In the genomic region with DNA sequence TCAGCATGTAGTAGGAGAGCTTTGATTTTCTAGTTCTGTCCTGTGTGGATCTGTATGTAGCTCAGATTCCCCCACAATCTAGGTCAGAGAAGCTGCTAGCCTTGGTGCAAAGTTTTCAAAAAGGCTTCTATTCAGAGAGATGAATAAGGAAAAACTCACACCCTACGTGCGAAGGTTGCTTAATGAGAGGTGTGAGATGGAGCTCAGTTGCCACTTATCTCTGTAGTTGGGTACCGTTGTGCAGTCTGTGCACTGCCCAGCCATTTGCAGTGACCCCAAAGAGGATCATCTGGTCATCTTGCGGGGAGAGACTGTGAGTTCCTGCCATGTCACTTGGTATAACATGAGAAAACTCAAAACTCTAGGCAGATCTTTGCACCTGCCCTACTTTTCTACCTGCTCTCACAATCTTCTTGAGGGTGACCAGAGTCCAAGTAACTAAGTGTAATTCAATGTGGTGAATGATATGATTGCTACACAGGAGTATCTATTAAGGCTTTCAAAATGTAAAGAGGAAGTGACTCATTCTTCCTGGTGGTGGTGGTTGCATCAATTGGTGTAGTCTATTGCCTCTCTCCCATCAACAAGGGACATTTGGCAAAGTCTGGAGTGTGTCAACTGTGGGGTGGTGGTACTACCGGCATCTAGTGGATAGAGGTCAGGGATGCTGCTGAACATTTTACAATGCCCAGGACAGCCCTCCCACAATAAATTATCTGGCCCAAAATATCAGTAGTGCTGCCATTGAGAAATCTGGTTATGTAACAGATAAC, we compare ENCODE assay signal across 9 cellular contexts.
DNase-seq lines count a peak whose midpoint lies in the region; ATAC-seq and TF ChIP-seq lines count a peak whose summit lies in the region.
"Had no signal": no experiment of that assay in that cellular context is flagged by ENCODE, and none has a peak within 500 bp of the region (broad histone marks: within the 10 kb centered on the region; RNA-seq: fewer than 3 reads in every experiment).

No MANE protein-coding gene starts in this region.

- no peaks in the 10 kb centered on the region for H3K27me3 Mint-ChIP-seq in stimulated activated naive CD8-positive, alpha-beta T cell treated with anti-CD3 and anti-CD28 coated beads, Interleukin-15, amount 100 ng/mL, for 72 hours

- peak overlapping the region; percentile 44 to 87 for H3K27ac Mint-ChIP-seq in stimulated activated naive CD8-positive, alpha-beta T cell treated with anti-CD3 and anti-CD28 coated beads, Interleukin-15, amount 100 ng/mL, for 72 hours
- H3K27ac Mint-ChIP-seq: B cell had no signal

- peak; percentile 7 for DNase-seq in NCI-H510A treated with DMSO at 0.1 percent for 48 hours (lab: John Stamatoyannopoulos, UW)
- DNase-seq in NCI-H510A (lab: John Stamatoyannopoulos, UW), result no peak
- peak; percentile 75 for DNase-seq in HPDE6-E6E7 (ENCODE audit: extremely low spot score)
- DNase-seq in activated CD4-positive, alpha-beta T cell treated with anti-CD3 and anti-CD28 coated beads for 48 hours, result peak; percentile 12
- DNase-seq in fibroblast of the conjunctiva (ENCODE audit: low read depth), result peak; percentile 69
- peak; percentile 24 to 49 for DNase-seq in stimulated activated naive CD8-positive, alpha-beta T cell treated with anti-CD3 and anti-CD28 coated beads, Interleukin-15, amount 100 ng/mL, for 72 hours
- DNase-seq in HuH-7.5 (ENCODE audit: low spot score), result no peak
- no peak for DNase-seq in HEK293T (ENCODE audit: extremely low spot score)

- POLR2A ChIA-PET in HEK293T (lab: Yijun Ruan, JAX), result no interaction called here

- CTCF ChIA-PET in HEK293T (lab: Yijun Ruan, JAX), result no interaction called here

- H3K4me3 Mint-ChIP-seq in stimulated activated naive CD8-positive, alpha-beta T cell treated with anti-CD3 and anti-CD28 coated beads, Interleukin-15, amount 100 ng/mL, for 72 hours, result no peak overlapping the region
- H3K4me3 Mint-ChIP-seq: B cell had no signal

- H3K4me1 Mint-ChIP-seq in stimulated activated naive CD8-positive, alpha-beta T cell treated with anti-CD3 and anti-CD28 coated beads, Interleukin-15, amount 100 ng/mL, for 72 hours, result peaks cover 64% of the 10 kb centered on the region

- peak; percentile 94 for ATAC-seq in stimulated activated naive CD8-positive, alpha-beta T cell treated with anti-CD3 and anti-CD28 coated beads, Interleukin-15, amount 100 ng/mL, for 72 hours

- no peaks in the 10 kb centered on the region for H3K9me3 Mint-ChIP-seq in stimulated activated naive CD8-positive, alpha-beta T cell treated with anti-CD3 and anti-CD28 coated beads, Interleukin-15, amount 100 ng/mL, for 72 hours

TF ChIP-seq in HEK293T, 16 proteins besides CTCF, POLR2A, EP300 and RAD21:
- TF ChIP-seq, protein P1, sequence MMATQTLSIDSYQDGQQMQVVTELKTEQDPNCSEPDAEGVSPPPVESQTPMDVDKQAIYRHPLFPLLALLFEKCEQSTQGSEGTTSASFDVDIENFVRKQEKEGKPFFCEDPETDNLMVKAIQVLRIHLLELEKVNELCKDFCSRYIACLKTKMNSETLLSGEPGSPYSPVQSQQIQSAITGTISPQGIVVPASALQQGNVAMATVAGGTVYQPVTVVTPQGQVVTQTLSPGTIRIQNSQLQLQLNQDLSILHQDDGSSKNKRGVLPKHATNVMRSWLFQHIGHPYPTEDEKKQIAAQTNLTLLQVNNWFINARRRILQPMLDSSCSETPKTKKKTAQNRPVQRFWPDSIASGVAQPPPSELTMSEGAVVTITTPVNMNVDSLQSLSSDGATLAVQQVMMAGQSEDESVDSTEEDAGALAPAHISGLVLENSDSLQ (IDR thresholded peaks at IDR 0.05), result no peak
- TF ChIP-seq NFRKB (IDR thresholded peaks at IDR 0.05) (no peak), ARNT (IDR thresholded peaks at IDR 0.05) (no peak), ELF4 (IDR thresholded peaks at IDR 0.05) (no peak), TARDBP (IDR thresholded peaks at IDR 0.05) (no peak), ZNF384 (IDR thresholded peaks at IDR 0.05) (no peak), SUZ12 (IDR thresholded peaks at IDR 0.05) (no peak), FOXK2 (IDR thresholded peaks at IDR 0.05) (no peak)

Comparison
In these comparisons a context has a peak if more than half of its experiments do, and no peak if none do; other contexts are left out.
1. DNase-seq: peak in NCI-H510A treated with DMSO at 0.1 percent for 48 hours (single experiment), HPDE6-E6E7 (single experiment), activated CD4-positive, alpha-beta T cell treated with anti-CD3 and anti-CD28 coated beads for 48 hours (single experiment), fibroblast of the conjunctiva (single experiment) and stimulated activated naive CD8-positive, alpha-beta T cell treated with anti-CD3 and anti-CD28 coated beads, Interleukin-15, amount 100 ng/mL, for 72 hours (2 of 2); none in NCI-H510A (single experiment), HuH-7.5 (single experiment) and HEK293T (single experiment).